ENCODE assay signal across 1 cellular context in genomic region chr5:140176028-140176382, GRCh38.
TF ChIP-seq lines count a peak whose summit lies in the region.

No MANE protein-coding gene starts in this region.

TF ChIP-seq in K562, 482 proteins besides CTCF, POLR2A, EP300 and RAD21 (continued from another document and continues in another):
- peak; percentile 72 for TF ChIP-seq ZBTB40 (IDR thresholded peaks at IDR 0.05)
- no peak for TF ChIP-seq ZBTB40 (CRISPR knock-in tag; IDR thresholded peaks at IDR 0.05)
- TF ChIP-seq GTF2E2 (tag; IDR thresholded peaks at IDR 0.05), result no peak
- no peak for TF ChIP-seq ZNF311 (CRISPR knock-in tag; IDR thresholded peaks at IDR 0.05)
- TF ChIP-seq HDAC3 (IDR thresholded peaks at IDR 0.05; ENCODE audit: borderline replicate concordance, partially characterized antibody), result no peak
- TF ChIP-seq GATA2 (CRISPR knock-in tag; IDR thresholded peaks at IDR 0.05), result no peak
- TF ChIP-seq ZNF253 (CRISPR knock-in tag; conservative IDR thresholded peaks at IDR 0.05), result no peak
- TF ChIP-seq MECOM (CRISPR knock-in tag; IDR thresholded peaks at IDR 0.05), result no peak
- no peak for TF ChIP-seq ZNF75A (CRISPR knock-in tag; IDR thresholded peaks at IDR 0.05)
- no peak for TF ChIP-seq ETV5 (CRISPR knock-in tag; IDR thresholded peaks at IDR 0.05; ENCODE audit: low read depth)
- no peak for TF ChIP-seq ELF2 (CRISPR knock-in tag; IDR thresholded peaks at IDR 0.05)
- TF ChIP-seq FOXJ3 (CRISPR knock-in tag; IDR thresholded peaks at IDR 0.05), result no peak
- no peak for TF ChIP-seq ZNF586 (CRISPR knock-in tag; conservative IDR thresholded peaks at IDR 0.05)
- TF ChIP-seq TAF7 (tag; IDR thresholded peaks at IDR 0.05), result no peak
- TF ChIP-seq ID3 (CRISPR knock-in tag; IDR thresholded peaks at IDR 0.05), result no peak
- no peak for TF ChIP-seq ID3 (tag; IDR thresholded peaks at IDR 0.05)
- no peak for TF ChIP-seq CLOCK (CRISPR knock-in tag; IDR thresholded peaks at IDR 0.05; ENCODE audit: borderline replicate concordance)
- TF ChIP-seq FOXO4 (CRISPR knock-in tag; IDR thresholded peaks at IDR 0.05), result no peak
- TF ChIP-seq ZNF592 (IDR thresholded peaks at IDR 0.05), result no peak
- TF ChIP-seq ZBTB33 (CRISPR knock-in tag; IDR thresholded peaks at IDR 0.05), result no peak
- TF ChIP-seq SNIP1 (IDR thresholded peaks at IDR 0.05; ENCODE audit: low read depth), result no peak
- no peak for TF ChIP-seq ATF3 (IDR thresholded peaks at IDR 0.05)
- TF ChIP-seq ATF3 (CRISPR knock-in tag; conservative IDR thresholded peaks at IDR 0.05), result no peak
- no peak for TF ChIP-seq ARID3B (CRISPR knock-in tag; IDR thresholded peaks at IDR 0.05; ENCODE audit: borderline replicate concordance)
- TF ChIP-seq U2AF1 (optimal IDR thresholded peaks at IDR 0.05; ENCODE audit: low read depth, low read length), result no peak
- TF ChIP-seq E2F1 (CRISPR knock-in tag; IDR thresholded peaks at IDR 0.05), result no peak
- no peak for TF ChIP-seq ESRRB (CRISPR knock-in tag; IDR thresholded peaks at IDR 0.05; ENCODE audit: borderline replicate concordance)
- no peak for TF ChIP-seq MED1 (CRISPR knock-in tag; IDR thresholded peaks at IDR 0.05; ENCODE audit: borderline replicate concordance)
- no peak for TF ChIP-seq NFIC (IDR thresholded peaks at IDR 0.05)
- TF ChIP-seq ZNF224 (CRISPR knock-in tag; IDR thresholded peaks at IDR 0.05), result no peak
- no peak for TF ChIP-seq POLR2G (IDR thresholded peaks at IDR 0.05; ENCODE audit: low read depth, low read length)
